8 cellular contexts compared by ENCODE assay signal in the genomic region with DNA sequence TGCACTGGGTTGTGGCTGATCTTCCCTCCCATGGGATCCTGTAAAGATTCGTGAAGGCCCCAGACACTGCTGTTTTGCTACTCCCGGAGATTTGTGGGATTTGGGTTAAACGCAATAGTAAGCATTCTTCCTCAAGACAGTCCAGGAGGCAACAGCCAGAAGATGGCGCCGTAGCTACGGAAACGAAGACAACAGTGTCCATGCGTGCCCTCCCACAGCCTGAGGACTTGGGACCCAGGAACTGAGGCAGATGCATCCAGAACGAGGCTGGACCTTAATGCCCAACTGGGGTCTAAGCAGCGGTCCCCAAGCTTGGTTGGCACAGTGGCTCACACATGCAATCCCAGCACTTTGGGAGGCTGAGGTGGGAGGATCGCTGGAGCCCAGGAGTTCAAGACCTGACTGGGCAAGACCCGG. TPM values are rescaled to one million over a fixed set of nuclear protein-coding genes. Genes with fewer than 3 reads are reported as not detected.
A peak's percentile ranks its signal among the peaks of the same experiment; 100 is the strongest.
DNase-seq lines count a peak whose midpoint lies in the region; TF ChIP-seq lines count a peak whose summit lies in the region.

No MANE protein-coding gene starts in this region.

- TF ChIP-seq CTCF in GM13976 (IDR thresholded peaks at IDR 0.05; ENCODE audit: borderline replicate concordance, control extremely low read depth, extremely low read depth, insufficient read depth, missing control alignments) = peak; percentile 27
- peak; percentile 36 to 52 (median 39) for TF ChIP-seq CTCF in esophagus muscularis mucosa (IDR thresholded peaks at IDR 0.05)

- no peaks in the 10 kb centered on the region for H3K36me3 ChIP-seq in esophagus muscularis mucosa

- H3K27me3 ChIP-seq in esophagus muscularis mucosa = peaks cover 0 to 18% (median 0%) of the 10 kb centered on the region in 4 donors

- H3K4me1 ChIP-seq in esophagus muscularis mucosa = peaks cover 0 to 11% (median 9%) of the 10 kb centered on the region in 4 donors

- H3K9me3 ChIP-seq in esophagus muscularis mucosa = no peaks in the 10 kb centered on the region

- DNase-seq in AG20443 (ENCODE audit: low spot score) (peak; percentile 72), GM13976 (ENCODE audit: low spot score) (no peak), RPMI8226 (peak; percentile 24), esophagus muscularis mucosa (ENCODE audit: extremely low spot score) (peak; percentile 90), myocyte (ENCODE audit: low read depth) (peak; percentile 67), NCI-H187 treated with DMSO at 0.1 percent for 48 hours (lab: John Stamatoyannopoulos, UW) (no peak), NCI-H2107 (lab: John Stamatoyannopoulos, UW) (no peak), SIG-M5 treated with dmso at 0.1 percent for 504 hours (lab: John Stamatoyannopoulos, UW; ENCODE audit: unreplicated experiment) (no peak)

- no peak overlapping the region for H3K27ac ChIP-seq in esophagus muscularis mucosa (replicated peaks in 1 of 4)

- peak overlapping the region in 1 of 4 donors; percentile 14 for H3K4me3 ChIP-seq in esophagus muscularis mucosa

- intact Hi-C loops in esophagus muscularis mucosa (cut with DNase I) = loop anchor here (5.0 kb wide), 1 partner anchor 284 kb away; no protein-coding TSS in a partner anchor

- in situ Hi-C loops in GM13976 (cut with MboI; ENCODE audit: low sequenced_read_pairs, unreplicated experiment) = no loop called here

- no peak for TF ChIP-seq POLR2A in esophagus muscularis mucosa (IDR thresholded peaks at IDR 0.05; ENCODE audit: low read depth)

- no peak for TF ChIP-seq EP300 in esophagus muscularis mucosa (IDR thresholded peaks at IDR 0.05)

- 30% methylated on average over 4 of the region's 12 CpGs for WGBS in esophagus muscularis mucosa

RNA-seq across cellular contexts. Expression of gene ZNF507, which starts 57.6 kb away (rescaled TPM):
- total RNA-seq in esophagus muscularis mucosa (10 to 100 TPM; 12.6 to 19.1 (median 17.9) TPM), myocyte (9.8 and 11.4 TPM in 2 replicates)
- 4.4 TPM for polyA plus RNA-seq in myocyte (2012)

Comparison
In these comparisons a context has a peak if more than half of its experiments do, and no peak if none do; other contexts are left out.
1. DNase-seq: peak in AG20443 (single experiment), RPMI8226 (single experiment), esophagus muscularis mucosa (single experiment) and myocyte (single experiment); none in GM13976 (single experiment), NCI-H187 treated with DMSO at 0.1 percent for 48 hours (single experiment), NCI-H2107 (single experiment) and SIG-M5 treated with dmso at 0.1 percent for 504 hours (single experiment).